In genomic region chr16:57475711-57476339, GRCh38 we compare ENCODE assay signal across 9 cellular contexts. TPM values are rescaled to one million over a fixed set of nuclear protein-coding genes. Genes with fewer than 3 reads are reported as not detected.
DNase-seq lines count a peak whose midpoint lies in the region; ATAC-seq and TF ChIP-seq lines count a peak whose summit lies in the region.
"Had no signal": no experiment of that assay in that cellular context is flagged by ENCODE, and none has a peak within 500 bp of the region (broad histone marks: within the 10 kb centered on the region; RNA-seq: fewer than 3 reads in every experiment).

No MANE protein-coding gene starts in this region.

- H2AFZ ChIP-seq in GM23248 = no peak overlapping the region

- 74 to 77% methylated on average over 11 to 12 of the region's 12 CpGs for WGBS in GM23248 (ENCODE audit: low coverage in 1 of 2, low lambda C conversion rate in 2 of 2, missing lambda C conversion rate in 2 of 2), 2 experiments

- intact Hi-C loops in mucosa of descending colon (cut with DNase I, micrococcal nuclease) = no loop called here
- intact Hi-C loops in tibial artery (cut with DNase I; ENCODE audit: low total_unique reads) = loop anchor here (5.0 kb wide), 1 partner anchor 51 kb away; no protein-coding TSS in a partner anchor
- intact Hi-C loops in dorsolateral prefrontal cortex (cut with DNase I) = loop anchor here in 1 of 2 donors (5.0 kb wide), 1 partner anchor 41 kb away; no protein-coding TSS in a partner anchor

- H3K36me3 ChIP-seq in GM23248 (ENCODE audit: low read depth) (peaks cover 9% of the 10 kb centered on the region; the same call in 1 of the 2 replicates), mucosa of descending colon (ENCODE audit: low read depth) (peaks cover 7% of the 10 kb centered on the region), tibial artery (peaks cover 36 to 46% (median 44%) of the 10 kb centered on the region in 3 donors)

- in situ Hi-C loops in GM23248 (cut with MboI) = no loop called here

- H3K4me3 ChIP-seq in GM23248 (no peak overlapping the region), choroid plexus epithelial cell (ENCODE audit: low read depth, low read length) (no peak overlapping the region), mucosa of descending colon (no peak overlapping the region), tibial artery (no peak overlapping the region), dorsolateral prefrontal cortex (no peak overlapping the region)

- no peaks in the 10 kb centered on the region for H3K9me2 ChIP-seq in GM23248 (ENCODE audit: insufficient read depth)

- POLR2A ChIA-PET in GM10248 (lab: Yijun Ruan, JAX) = no interaction called here

- H3K4me1 ChIP-seq in GM23248 (ENCODE audit: insufficient read depth) (peaks cover 16% of the 10 kb centered on the region), mucosa of descending colon (ENCODE audit: low read depth) (peaks cover 30% of the 10 kb centered on the region), tibial artery (peaks cover 12 to 51% (median 44%) of the 10 kb centered on the region in 4 donors)

- CTCF ChIA-PET in GM10248 (lab: Yijun Ruan, JAX) = interaction anchor here (0.9 to 7.9 kb wide), 11 partner anchors 8 to 625 kb away, joined by 3 to 55 read pairs (median 5); partner anchors contain the start of genes DOK4 and POLR2C

- H3K9ac ChIP-seq in GM23248 = no peak overlapping the region

- H3K4me2 ChIP-seq in GM23248 (ENCODE audit: unreplicated experiment) = no peak overlapping the region

- no peaks in the 10 kb centered on the region for H3K27me3 ChIP-seq in GM23248 (replicated peaks; ENCODE audit: insufficient read depth)
- H3K27me3 ChIP-seq in tibial artery = no peaks in the 10 kb centered on the region
- H3K27me3 ChIP-seq in dorsolateral prefrontal cortex = no peaks in the 10 kb centered on the region

- H3K79me2 ChIP-seq in GM23248 (ENCODE audit: insufficient read depth) = peaks cover 40% of the 10 kb centered on the region

- peak; percentile 89 for DNase-seq in GM10248 (ENCODE audit: extremely low spot score)
- DNase-seq in GM23248 = peak; percentile 47
- peak; percentile 71 for DNase-seq in choroid plexus epithelial cell (ENCODE audit: low read depth)
- peak in 2 of 3 donors; percentile 51 to 67 for DNase-seq in mucosa of descending colon
- no peak for DNase-seq in tibial artery
- no peak for DNase-seq in dorsolateral prefrontal cortex

- ATAC-seq in activated CD4-positive, CD25-positive, alpha-beta regulatory T cell treated with anti-CD3 and anti-CD28 coated beads, Interleukin-2, amount 50 U/mL, for 24 hours = peak; percentile 95 to 97
- no peak for ATAC-seq in mucosa of descending colon

- no peak overlapping the region for H3K27ac ChIP-seq in GM23248
- H3K27ac ChIP-seq in tibial artery = peak overlapping the region; percentile 35 to 77
- H3K27ac ChIP-seq in dorsolateral prefrontal cortex = peak overlapping the region in 7 of 59 donors; percentile 5 to 39 (median 21)
- H3K27ac ChIP-seq: epithelial cell of prostate had no signal

- no peaks in the 10 kb centered on the region for H3K9me3 ChIP-seq in GM23248 (ENCODE audit: low read depth)
- H3K9me3 ChIP-seq in mucosa of descending colon = no peaks in the 10 kb centered on the region
- H3K9me3 ChIP-seq in tibial artery = no peaks in the 10 kb centered on the region

- peaks cover 23% of the 10 kb centered on the region for H3F3A ChIP-seq in GM23248 (ENCODE audit: insufficient read depth)

- no peaks in the 10 kb centered on the region for H4K20me1 ChIP-seq in GM23248 (ENCODE audit: insufficient read depth)

- TF ChIP-seq CTCF in GM10248 (IDR thresholded peaks at IDR 0.05; ENCODE audit: control extremely low read depth, extremely low read depth, low read depth, missing control alignments) (peak; percentile 49), LNCAP (IDR thresholded peaks at IDR 0.05) (peak; percentile 30; the same call in 1 of the 2 replicates), choroid plexus epithelial cell (conservative IDR thresholded peaks at IDR 0.05; ENCODE audit: low read depth, low read length) (peak; percentile 73), mucosa of descending colon (IDR thresholded peaks at IDR 0.05) (peak; percentile 13), tibial artery (IDR thresholded peaks at IDR 0.05) (peak in 1 of 2 experiments; percentile 33), dorsolateral prefrontal cortex (IDR thresholded peaks at IDR 0.05 in 54 of 56, conservative IDR thresholded peaks at IDR 0.05 in 2 of 56; ENCODE audit: low read depth in 1 of 56, partially characterized antibody in 56 of 56) (peak in 28 of 56 donors; percentile 10 to 59 (median 30))

RNA-seq across cellular contexts. Expression of gene DOK4, which starts 10.5 kb away (rescaled TPM):
- total RNA-seq in GM23248 (2014; rRNA removed; shearing (Covaris generic)) = 51.6 and 60.5 TPM in 2 replicates
- 44.6 and 47.1 TPM in 2 replicates for polyA plus RNA-seq in GM23248 (2016; fragmentation: Nextera tagmentation; extraction: Ambion mirVana)
- 100 to 1,000 TPM in 2 of 3 donors, 10 to 100 TPM in 1; 68.4 to 143 (median 101) TPM for total RNA-seq in mucosa of descending colon
- total RNA-seq in dorsolateral prefrontal cortex = 10 to 100 TPM in 115 of 120 experiments, 1 to 10 TPM in 5; 7.1 to 30.2 (median 17.6) TPM

RNA-seq across cellular contexts. Expression of gene POLR2C, which starts 13.3 kb away (rescaled TPM):
- total RNA-seq in GM23248 (2014; rRNA removed; shearing (Covaris generic)) = 152 and 163 TPM in 2 replicates
- polyA plus RNA-seq in GM23248 (2016; fragmentation: Nextera tagmentation; extraction: Ambion mirVana) = 39.6 and 40.0 TPM in 2 replicates
- total RNA-seq in mucosa of descending colon = 10 to 100 TPM; 50.0 to 51.3 (median 51.0) TPM
- total RNA-seq in dorsolateral prefrontal cortex = 10 to 100 TPM; 47.5 to 83.3 (median 64.4) TPM

RNA-seq across cellular contexts. Expression of gene COQ9, which starts 28.5 kb away (rescaled TPM):
- total RNA-seq in GM23248 (2014; rRNA removed; shearing (Covaris generic)) = 31.5 and 41.3 TPM in 2 replicates
- 41.4 and 41.8 TPM in 2 replicates for polyA plus RNA-seq in GM23248 (2016; fragmentation: Nextera tagmentation; extraction: Ambion mirVana)
- total RNA-seq in mucosa of descending colon = 100 to 1,000 TPM in 2 of 3 donors, 10 to 100 TPM in 1; 98.0 to 147 (median 109) TPM
- total RNA-seq in dorsolateral prefrontal cortex = 100 to 1,000 TPM in 1 of 120 experiments, 10 to 100 TPM in 119; 49.2 to 112 (median 71.8) TPM

RNA-seq across cellular contexts. Expression of gene CIAPIN1, which starts 28.6 kb away (rescaled TPM):
- 35.7 TPM in 2 replicates for total RNA-seq in GM23248 (2014; rRNA removed; shearing (Covaris generic))
- 45.1 and 55.2 TPM in 2 replicates for polyA plus RNA-seq in GM23248 (2016; fragmentation: Nextera tagmentation; extraction: Ambion mirVana)
- total RNA-seq in mucosa of descending colon (10 to 100 TPM; 43.2 to 63.7 (median 53.8) TPM), dorsolateral prefrontal cortex (10 to 100 TPM; 30.2 to 91.1 (median 63.7) TPM)

Comparison
In these comparisons a context has a peak if more than half of its experiments do, and no peak if none do; other contexts are left out.
1. DNase-seq: peak in GM10248 (single experiment), GM23248 (single experiment), choroid plexus epithelial cell (single experiment) and mucosa of descending colon (2 of 3); none in tibial artery (0 of 2) and dorsolateral prefrontal cortex (0 of 10).